22 cellular contexts compared by ENCODE assay signal in the genomic region with DNA sequence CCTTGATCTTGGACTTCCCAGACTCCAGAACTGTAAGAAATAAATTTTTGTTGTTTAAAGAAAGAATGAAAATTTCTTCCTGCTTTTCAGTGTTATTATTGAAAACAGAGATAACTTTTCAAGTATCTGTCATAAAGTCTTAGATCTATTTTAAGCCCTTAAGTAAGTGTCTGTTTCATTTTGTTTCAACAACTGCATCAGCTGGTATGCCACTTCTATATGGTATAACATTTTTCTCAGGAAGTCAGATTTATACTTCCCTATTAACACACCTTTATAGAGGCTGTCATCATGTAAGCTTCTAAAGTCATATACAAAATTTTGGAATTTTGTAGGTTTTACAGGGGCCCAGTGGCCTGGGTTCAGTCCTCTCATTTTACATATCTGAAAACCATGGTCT.
"Had no signal": no experiment of that assay in that cellular context is flagged by ENCODE, and none has a peak within 500 bp of the region (broad histone marks: within the 10 kb centered on the region; RNA-seq: fewer than 3 reads in every experiment).

No MANE protein-coding gene starts in this region.

- H3K27me3 ChIP-seq: stomach, suprapubic skin, tibial nerve had no signal

- H3K9me3 ChIP-seq: lower lobe of right lung, stomach, suprapubic skin, tibial nerve had no signal

- H3K4me3 Mint-ChIP-seq: activated B cell treated with CpG ODN at 0.5 μM for 24 hours; activated CD4-positive, alpha-beta T cell treated with anti-CD3 and anti-CD28 coated beads for 36 hours; activated naive CD4-positive, alpha-beta T cell treated with anti-CD3 and anti-CD28 coated beads for 36 hours; activated T-cell treated with anti-CD3 and anti-CD28 coated beads, Interleukin-2, amount 50 U/mL, for 72 hours; brain; dendritic cell treated with granulocyte-macrophage colony-stimulating factor and Interleukin-4, amounts not matched to agents 40 ng/mL and 50 ng/mL, for 4 days; naive B cell; stimulated activated effector memory CD8-positive, alpha-beta T cell treated with anti-CD3 and anti-CD28 coated beads, Interleukin-12 subunit alpha, Interleukin-12 subunit beta, amount 100 ng/mL, for 72 hours had no signal

- H3K36me3 Mint-ChIP-seq: stimulated activated effector memory CD8-positive, alpha-beta T cell treated with anti-CD3 and anti-CD28 coated beads, Interleukin-12 subunit alpha, Interleukin-12 subunit beta, amount 100 ng/mL, for 72 hours had no signal

- DNase-seq: activated B cell treated with CpG ODN at 0.5 μM for 24 hours; activated CD4-positive, alpha-beta T cell treated with anti-CD3 and anti-CD28 coated beads for 36 hours; activated CD4-positive, alpha-beta T cell treated with anti-CD3 and anti-CD28 coated beads, Interleukin-2, amount 50 U/mL, for 4 hours; activated CD8-positive, alpha-beta memory T cell treated with anti-CD3 and anti-CD28 coated beads, Interleukin-2, amount 50 U/mL, for 48 hours; activated effector memory CD4-positive, alpha-beta T cell treated with Interleukin-2 at 50 U/mL for 16 hours; activated naive CD4-positive, alpha-beta T cell treated with anti-CD3 and anti-CD28 coated beads for 36 hours; activated T-cell treated with anti-CD3 and anti-CD28 coated beads, Interleukin-2, amount 50 U/mL, for 72 hours; aorta; effector CD4-positive, alpha-beta T cell; kidney; lower lobe of right lung; naive B cell; nucleus accumbens; small intestine; stimulated activated CD4-positive, alpha-beta T cell treated with anti-CD3 and anti-CD28 coated beads, Interleukin-2, amount 100 ng/mL, for 24 hours; stomach had no signal

- H3K4me3 ChIP-seq: lower lobe of right lung, stomach, suprapubic skin, tibial nerve had no signal

- H3K9me3 Mint-ChIP-seq: activated B cell treated with CpG ODN at 0.5 μM for 24 hours; activated naive CD4-positive, alpha-beta T cell treated with anti-CD3 and anti-CD28 coated beads for 36 hours; dendritic cell treated with granulocyte-macrophage colony-stimulating factor and Interleukin-4, amounts not matched to agents 40 ng/mL and 50 ng/mL, for 4 days; stimulated activated effector memory CD8-positive, alpha-beta T cell treated with anti-CD3 and anti-CD28 coated beads, Interleukin-12 subunit alpha, Interleukin-12 subunit beta, amount 100 ng/mL, for 72 hours had no signal

- H3K27me3 Mint-ChIP-seq: activated B cell treated with CpG ODN at 0.5 μM for 24 hours; activated CD4-positive, alpha-beta T cell treated with anti-CD3 and anti-CD28 coated beads for 36 hours; brain; dendritic cell treated with granulocyte-macrophage colony-stimulating factor and Interleukin-4, amounts not matched to agents 40 ng/mL and 50 ng/mL, for 4 days; naive B cell had no signal

- H3K27ac Mint-ChIP-seq: activated B cell treated with CpG ODN at 0.5 μM for 24 hours; activated CD4-positive, alpha-beta T cell treated with anti-CD3 and anti-CD28 coated beads for 36 hours; activated naive CD4-positive, alpha-beta T cell treated with anti-CD3 and anti-CD28 coated beads for 36 hours; activated T-cell treated with anti-CD3 and anti-CD28 coated beads, Interleukin-2, amount 50 U/mL, for 72 hours; brain; dendritic cell treated with granulocyte-macrophage colony-stimulating factor and Interleukin-4, amounts not matched to agents 40 ng/mL and 50 ng/mL, for 4 days; stimulated activated effector memory CD8-positive, alpha-beta T cell treated with anti-CD3 and anti-CD28 coated beads, Interleukin-12 subunit alpha, Interleukin-12 subunit beta, amount 100 ng/mL, for 72 hours had no signal

- H3K36me3 ChIP-seq: lower lobe of right lung, stomach, suprapubic skin had no signal

- ATAC-seq: activated CD4-positive, alpha-beta T cell treated with anti-CD3 and anti-CD28 coated beads for 36 hours; activated T-cell treated with anti-CD3 and anti-CD28 coated beads, Interleukin-2, amount 50 U/mL, for 72 hours; lower lobe of right lung; sciatic nerve; stimulated activated effector memory CD8-positive, alpha-beta T cell treated with anti-CD3 and anti-CD28 coated beads, Interleukin-12 subunit alpha, Interleukin-12 subunit beta, amount 100 ng/mL, for 72 hours had no signal
